ENCODE assay signal across 28 cellular contexts in the genomic region with DNA sequence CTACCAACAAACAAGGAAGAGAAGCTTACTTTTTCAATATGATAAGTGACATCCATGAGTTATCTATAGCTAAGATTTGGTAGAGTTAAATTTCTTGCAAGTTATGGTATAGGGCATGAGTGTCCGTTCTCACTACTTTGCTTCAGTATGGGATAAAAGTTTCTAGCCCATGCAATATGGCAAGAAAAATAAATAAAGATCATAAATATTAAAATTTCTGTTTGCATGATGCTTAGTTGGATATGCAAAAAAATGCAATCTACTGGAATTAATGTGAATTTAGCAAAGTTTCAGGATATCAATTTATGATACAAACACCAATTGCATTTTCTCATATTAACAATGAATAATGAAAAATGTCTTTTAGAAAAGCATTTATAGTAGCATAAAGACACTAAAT.
"Had no signal": no experiment of that assay in that cellular context is flagged by ENCODE, and none has a peak within 500 bp of the region (broad histone marks: within the 10 kb centered on the region; RNA-seq: fewer than 3 reads in every experiment).

No MANE protein-coding gene starts in this region.

- H3K27ac ChIP-seq: colonic mucosa, coronary artery, dorsolateral prefrontal cortex, epithelial cell of prostate, esophagus muscularis mucosa, esophagus squamous epithelium, foreskin keratinocyte, gastrocnemius medialis, gastroesophageal sphincter, heart left ventricle, heart right ventricle, hepatocyte had no signal

- H3K4me1 ChIP-seq: colonic mucosa, esophagus muscularis mucosa, esophagus squamous epithelium, foreskin keratinocyte, gastrocnemius medialis, gastroesophageal sphincter, heart left ventricle, heart right ventricle had no signal

- H3K79me2 ChIP-seq: hepatocyte had no signal

- FAIRE-seq: colon, endometrium, endothelial cell of umbilical vein had no signal

- H3K9me3 ChIP-seq: colonic mucosa, esophagus squamous epithelium, gastrocnemius medialis had no signal

- H3K4me2 ChIP-seq: hepatocyte had no signal

- DNase-seq: colonic mucosa; cortex of kidney; dermis blood vessel endothelial cell; dorsolateral prefrontal cortex; effector CD4-positive, alpha-beta T cell; effector CD8-positive, alpha-beta T cell; effector memory CD4-positive, alpha-beta T cell; effector memory CD8-positive, alpha-beta T cell; endodermal cell; erythroblast; esophagus squamous epithelium; foreskin fibroblast; foreskin keratinocyte; foreskin melanocyte; gastrocnemius medialis; glutamatergic neuron; head of caudate nucleus; heart left ventricle; heart right ventricle had no signal

- H2AFZ ChIP-seq: hepatocyte had no signal

- ATAC-seq: effector memory CD8-positive, alpha-beta T cell; esophagus mucosa; foreskin keratinocyte; gastrocnemius medialis; gastroesophageal sphincter; heart left ventricle; heart right ventricle had no signal

- H3K36me3 ChIP-seq: colonic mucosa, esophagus muscularis mucosa, esophagus squamous epithelium, gastrocnemius medialis, gastroesophageal sphincter, heart left ventricle, heart right ventricle had no signal

- H3K4me3 ChIP-seq: colonic mucosa, coronary artery, dorsolateral prefrontal cortex, esophagus muscularis mucosa, esophagus squamous epithelium, gastrocnemius medialis, gastroesophageal sphincter, heart left ventricle, heart right ventricle, hepatocyte had no signal

- H3K27me3 ChIP-seq: colonic mucosa, esophagus squamous epithelium, foreskin keratinocyte, gastrocnemius medialis, heart left ventricle, heart right ventricle, hepatocyte had no signal
